ENCODE assay signal across 18 cellular contexts in genomic region chr2:54012538-54013141, GRCh38. TPM values are rescaled to one million over a fixed set of nuclear protein-coding genes. Genes with fewer than 3 reads are reported as not detected.
A peak's percentile ranks its signal among the peaks of the same experiment; 100 is the strongest.
DNase-seq lines count a peak whose midpoint lies in the region; ATAC-seq and TF ChIP-seq lines count a peak whose summit lies in the region.
"Had no signal": no experiment of that assay in that cellular context is flagged by ENCODE, and none has a peak within 500 bp of the region (broad histone marks: within the 10 kb centered on the region; RNA-seq: fewer than 3 reads in every experiment).

No MANE protein-coding gene starts in this region.

- peaks cover 3% of the 10 kb centered on the region for H3K36me3 Mint-ChIP-seq in stimulated activated naive CD8-positive, alpha-beta T cell treated with anti-CD3 and anti-CD28 coated beads, Interleukin-15, Interleukin-2, amounts not matched to agents 100 ng/mL and 50 ng/mL, for 24 hours (ENCODE audit: low read depth)
- no peaks in the 10 kb centered on the region for H3K36me3 Mint-ChIP-seq in activated naive CD4-positive, alpha-beta T cell treated with anti-CD3 and anti-CD28 coated beads, Interleukin-2, amount 50 U/mL, for 72 hours
- H3K36me3 Mint-ChIP-seq in nephron progenitor cell (ENCODE audit: low read depth), result peaks cover 8% of the 10 kb centered on the region

- H3K27ac Mint-ChIP-seq in stimulated activated naive CD8-positive, alpha-beta T cell treated with anti-CD3 and anti-CD28 coated beads, Interleukin-15, Interleukin-2, amounts not matched to agents 100 ng/mL and 50 ng/mL, for 24 hours, result peak overlapping the region; percentile 13
- H3K27ac Mint-ChIP-seq in activated naive CD4-positive, alpha-beta T cell treated with anti-CD3 and anti-CD28 coated beads, Interleukin-2, amount 50 U/mL, for 72 hours, result peak overlapping the region; percentile 3 to 14
- H3K27ac Mint-ChIP-seq in nephron progenitor cell, result peak overlapping the region; percentile 8
- H3K27ac Mint-ChIP-seq: dendritic cell treated with granulocyte-macrophage colony-stimulating factor and Interleukin-4, amounts not matched to agents 40 ng/mL and 50 ng/mL, for 4 days had no signal

- H3K27me3 Mint-ChIP-seq in stimulated activated naive CD8-positive, alpha-beta T cell treated with anti-CD3 and anti-CD28 coated beads, Interleukin-15, Interleukin-2, amounts not matched to agents 100 ng/mL and 50 ng/mL, for 24 hours, result no peaks in the 10 kb centered on the region
- H3K27me3 Mint-ChIP-seq in nephron progenitor cell (ENCODE audit: low read depth, poor library complexity), result no peaks in the 10 kb centered on the region
- H3K27me3 Mint-ChIP-seq: dendritic cell treated with granulocyte-macrophage colony-stimulating factor and Interleukin-4, amounts not matched to agents 40 ng/mL and 50 ng/mL, for 4 days had no signal

- no peak for ATAC-seq in stimulated activated naive CD8-positive, alpha-beta T cell treated with anti-CD3 and anti-CD28 coated beads, Interleukin-15, Interleukin-2, amounts not matched to agents 100 U/mL and 50 U/mL, for 24 hours
- peak; percentile 40 to 55 for ATAC-seq in activated naive CD4-positive, alpha-beta T cell treated with anti-CD3 and anti-CD28 coated beads, Interleukin-2, amount 50 U/mL, for 72 hours
- ATAC-seq: lower lobe of right lung had no signal

- no peaks in the 10 kb centered on the region for H3K9me3 Mint-ChIP-seq in stimulated activated naive CD8-positive, alpha-beta T cell treated with anti-CD3 and anti-CD28 coated beads, Interleukin-15, Interleukin-2, amounts not matched to agents 100 ng/mL and 50 ng/mL, for 24 hours
- H3K9me3 Mint-ChIP-seq in activated naive CD4-positive, alpha-beta T cell treated with anti-CD3 and anti-CD28 coated beads, Interleukin-2, amount 50 U/mL, for 72 hours, result no peaks in the 10 kb centered on the region
- no peaks in the 10 kb centered on the region for H3K9me3 Mint-ChIP-seq in nephron progenitor cell
- H3K9me3 Mint-ChIP-seq: dendritic cell treated with granulocyte-macrophage colony-stimulating factor and Interleukin-4, amounts not matched to agents 40 ng/mL and 50 ng/mL, for 4 days; T-helper 2 cell treated with Interferon-gamma antibody and Interleukin-4, amounts not matched to agents 5 μg/mL and 100 μg/mL, for 36 hours had no signal

- no peak overlapping the region for H3K4me3 Mint-ChIP-seq in stimulated activated naive CD8-positive, alpha-beta T cell treated with anti-CD3 and anti-CD28 coated beads, Interleukin-15, Interleukin-2, amounts not matched to agents 100 ng/mL and 50 ng/mL, for 24 hours
- no peak overlapping the region for H3K4me3 Mint-ChIP-seq in nephron progenitor cell
- H3K4me3 Mint-ChIP-seq: dendritic cell treated with granulocyte-macrophage colony-stimulating factor and Interleukin-4, amounts not matched to agents 40 ng/mL and 50 ng/mL, for 4 days had no signal

- H3K4me1 Mint-ChIP-seq in stimulated activated naive CD8-positive, alpha-beta T cell treated with anti-CD3 and anti-CD28 coated beads, Interleukin-15, Interleukin-2, amounts not matched to agents 100 ng/mL and 50 ng/mL, for 24 hours (ENCODE audit: low read depth), result peaks cover 28% of the 10 kb centered on the region
- H3K4me1 Mint-ChIP-seq in nephron progenitor cell, result peaks cover 15% of the 10 kb centered on the region

- no peak for DNase-seq in stimulated activated naive CD8-positive, alpha-beta T cell treated with anti-CD3 and anti-CD28 coated beads, Interleukin-15, Interleukin-2, amounts not matched to agents 100 U/mL and 50 U/mL, for 24 hours
- no peak for DNase-seq in activated naive CD4-positive, alpha-beta T cell treated with anti-CD3 and anti-CD28 coated beads, Interleukin-2, amount 50 U/mL, for 72 hours (ENCODE audit: low spot score in 2 of 2)
- no peak for DNase-seq in nephron progenitor cell
- DNase-seq in NCI-H774 (lab: John Stamatoyannopoulos, UW), result no peak
- no peak for DNase-seq in NCI-H2227 treated with DMSO at 0.1 percent for 48 hours (lab: John Stamatoyannopoulos, UW)
- DNase-seq in HPDE6-E6E7 (ENCODE audit: extremely low spot score), result no peak
- DNase-seq: activated CD8-positive, alpha-beta memory T cell treated with anti-CD3 and anti-CD28 coated beads, Interleukin-2, amount 50 U/mL, for 48 hours; activated effector memory CD4-positive, alpha-beta T cell treated with anti-CD3 and anti-CD28 coated beads, Interleukin-2, amount 50 U/mL, for 16 hours; DMS 273 treated with DMSO at 0.1 percent for 48 hours; IMR-90; lower lobe of right lung; NCI-H1105; NCI-H2029 treated with DMSO at 0.1 percent for 48 hours; NCI-H226; substantia nigra had no signal

- no peak for TF ChIP-seq CTCF in nephron progenitor cell (IDR thresholded peaks at IDR 0.05)

RNA-seq across cellular contexts. Expression of gene PSME4, which starts 41.8 kb away (rescaled TPM):
- total RNA-seq in activated naive CD4-positive, alpha-beta T cell treated with anti-CD3 and anti-CD28 coated beads, Interleukin-2, amount 50 U/mL, for 72 hours, result 10 to 100 TPM; 28.1 to 63.0 TPM
